ENCODE assay signal across 8 cellular contexts in genomic region chr1:225954753-225955152, GRCh38. TPM values are rescaled to one million over a fixed set of nuclear protein-coding genes. Genes with fewer than 3 reads are reported as not detected.
"Had no signal": no experiment of that assay in that cellular context is flagged by ENCODE, and none has a peak within 500 bp of the region (broad histone marks: within the 10 kb centered on the region; RNA-seq: fewer than 3 reads in every experiment).

No MANE protein-coding gene starts in this region.

- H3K9me3 ChIP-seq: HAP-1 had no signal

- H3K9ac ChIP-seq: GM23248 had no signal

- H3K27ac ChIP-seq: GM23248 had no signal

- H3K4me3 ChIP-seq: GM23248, HAP-1, K562 had no signal

- H3K36me3 ChIP-seq: HAP-1 had no signal

- H2AFZ ChIP-seq: GM23248 had no signal

- H3K4me1 ChIP-seq: HAP-1 had no signal

- DNase-seq: GM23248, GOT3, H7, IMR-90 had no signal

RNA-seq across cellular contexts. Expression of gene LEFTY2, which starts 13.7 kb away (rescaled TPM):
- total RNA-seq: GM23248, H4, HT-29, IMR-90 had no signal
- polyA plus RNA-seq: GM23248, IMR-90 had no signal
